Comparison of ENCODE assay signal across 12 cellular contexts in genomic region chr12:6330999-6331714, GRCh38. TPM values are rescaled to one million over a fixed set of nuclear protein-coding genes. Genes with fewer than 3 reads are reported as not detected.
DNase-seq lines count a peak whose midpoint lies in the region; ATAC-seq and TF ChIP-seq lines count a peak whose summit lies in the region.
"Had no signal": no experiment of that assay in that cellular context is flagged by ENCODE, and none has a peak within 500 bp of the region (broad histone marks: within the 10 kb centered on the region; RNA-seq: fewer than 3 reads in every experiment).

No MANE protein-coding gene starts in this region.

- ATAC-seq in RWPE2 (ENCODE audit: low read depth) = no peak
- ATAC-seq in HG03039 (IDR thresholded peaks at IDR 0.05; ENCODE audit: unreplicated experiment) = no peak

- peaks cover 56% of the 10 kb centered on the region for H3K4me1 Mint-ChIP-seq in Calu3 (ENCODE audit: low read depth, unreplicated experiment)

- H3K27me3 ChIP-seq in RWPE2 (ENCODE audit: insufficient read depth, poor library complexity, severe bottlenecking) (no peaks in the 10 kb centered on the region), stomach (no peaks in the 10 kb centered on the region)

- TF ChIP-seq EP300 in stomach (IDR thresholded peaks at IDR 0.05) = no peak

- BruUV-seq in Calu3 (replicated peaks; lab: Mats Ljungman, UMichigan) = no TSS peak

- H3K36me3 Mint-ChIP-seq in Calu3 (ENCODE audit: insufficient read depth, unreplicated experiment) = peaks cover 79% of the 10 kb centered on the region

- H3K4me3 Mint-ChIP-seq in Calu3 (ENCODE audit: low read depth, unreplicated experiment) = no peak overlapping the region
- H3K4me3 Mint-ChIP-seq: T-helper 2 cell treated with Interferon-gamma antibody and Interleukin-4, amounts not matched to agents 5 μg/mL and 100 μg/mL, for 36 hours had no signal

- CTCF ChIA-PET in Calu3 (lab: Charles Lee) = interaction anchor here (0.5 to 1.0 kb wide), 2 partner anchors 40 to 340 kb away, joined by 4 to 5 read pairs; no protein-coding TSS in a partner anchor

- H3K36me3 ChIP-seq in RWPE2 (ENCODE audit: low read depth) (peaks cover 79% of the 10 kb centered on the region), stomach (peaks cover 58 to 85% (median 79%) of the 10 kb centered on the region in 4 donors)

- TF ChIP-seq POLR2A in stomach (IDR thresholded peaks at IDR 0.05) = no peak

- DNase-seq in Calu3 (no peak), RWPE2 (ENCODE audit: low spot score) (no peak), fibroblast of the aortic adventitia (ENCODE audit: low read depth) (peak; percentile 14), stomach (no peak), NCI-H2227 (lab: John Stamatoyannopoulos, UW; ENCODE audit: unreplicated experiment) (no peak)
- no peak for DNase-seq in stimulated activated CD4-positive, alpha-beta T cell treated with anti-CD3 and anti-CD28 coated beads, Interleukin-4, amount 100 ng/mL, for 24 hours
- DNase-seq: DND-41, Kasumi-1, NCI-H2107 had no signal

- peak overlapping the region; percentile 52 for H3K27ac Mint-ChIP-seq in Calu3 (ENCODE audit: unreplicated experiment)
- H3K27ac Mint-ChIP-seq: T-helper 2 cell treated with Interferon-gamma antibody and Interleukin-4, amounts not matched to agents 5 μg/mL and 100 μg/mL, for 36 hours had no signal

- 72 to 83% (median 75%) methylated on average over 4 of the region's 4 CpGs for WGBS in stomach, 5 donors

- H3K4me1 ChIP-seq in RWPE2 (ENCODE audit: insufficient read depth, poor library complexity, severe bottlenecking) (peaks cover 39% of the 10 kb centered on the region), stomach (peaks cover 49 to 98% (median 87%) of the 10 kb centered on the region in 4 donors)

- H3K4me3 ChIP-seq in RWPE2 (ENCODE audit: severe bottlenecking) = no peak overlapping the region
- H3K4me3 ChIP-seq in fibroblast of the aortic adventitia (ENCODE audit: low read depth, low read length) = no peak overlapping the region
- no peak overlapping the region for H3K4me3 ChIP-seq in stomach

- no peaks in the 10 kb centered on the region for H3K9me3 ChIP-seq in RWPE2 (ENCODE audit: severe bottlenecking)
- no peaks in the 10 kb centered on the region for H3K9me3 ChIP-seq in stomach

- intact Hi-C loops in Calu3 (cut with micrococcal nuclease; ENCODE audit: unreplicated experiment) = no loop called here
- intact Hi-C loops in stomach (cut with DNase I; ENCODE audit: low total_unique reads) = loop anchor here (10.0 kb wide), 1 partner anchor 54 kb away; the partner anchor contains the start of gene LTBR

- H3K27ac ChIP-seq in RWPE2 (ENCODE audit: poor library complexity, severe bottlenecking) = peak overlapping the region; percentile 97
- H3K27ac ChIP-seq in stomach = peak overlapping the region in 4 of 5 donors; percentile 41 to 99 (median 96)

- TF ChIP-seq CTCF in Calu3 (IDR thresholded peaks at IDR 0.05; ENCODE audit: unreplicated experiment) (no peak), RWPE2 (IDR thresholded peaks at IDR 0.05; ENCODE audit: poor library complexity, severe bottlenecking) (no peak), fibroblast of the aortic adventitia (IDR thresholded peaks at IDR 0.05; ENCODE audit: insufficient read depth, low read length) (no peak), stomach (IDR thresholded peaks at IDR 0.05) (no peak)

- H3K27me3 Mint-ChIP-seq in Calu3 (ENCODE audit: unreplicated experiment) = no peaks in the 10 kb centered on the region

- no peaks in the 10 kb centered on the region for H3K9me3 Mint-ChIP-seq in Calu3 (ENCODE audit: low read depth, unreplicated experiment)
- H3K9me3 Mint-ChIP-seq: T-helper 2 cell treated with Interferon-gamma antibody and Interleukin-4, amounts not matched to agents 5 μg/mL and 100 μg/mL, for 36 hours had no signal

RNA-seq across cellular contexts. Expression of gene TNFRSF1A, which starts 10.7 kb away (rescaled TPM):
- total RNA-seq in Calu3 (2022) (76.7 and 79.3 TPM in 2 replicates), fibroblast of the aortic adventitia (ENCODE audit: low replicate concordance) (146 and 207 TPM in 2 replicates), stomach (100 to 1,000 TPM in 4 of 5 donors, 10 to 100 TPM in 1; 91.6 to 432 (median 152) TPM)
- polyA plus RNA-seq in stomach = 10 to 100 TPM; 35.2 to 64.4 (median 38.5) TPM

RNA-seq across cellular contexts. Expression of gene PLEKHG6, which starts 20.7 kb away (rescaled TPM):
- total RNA-seq in Calu3 (2022) = 25.1 and 32.3 TPM in 2 replicates
- total RNA-seq in fibroblast of the aortic adventitia (ENCODE audit: low replicate concordance) = not detected in 2 replicates
- 100 to 1,000 TPM in 1 of 5 donors, 10 to 100 TPM in 3, 1 to 10 TPM in 1; 6.4 to 101 (median 16.2) TPM for total RNA-seq in stomach
- polyA plus RNA-seq in stomach = 10 to 100 TPM in 2 of 3 donors, 1 to 10 TPM in 1; 5.9 to 32.3 (median 27.0) TPM
- total RNA-seq: myocyte had no signal

RNA-seq across cellular contexts. Expression of gene SCNN1A, which starts 44.2 kb away (rescaled TPM):
- total RNA-seq in Calu3 (2022) = 36.5 and 53.5 TPM in 2 replicates
- total RNA-seq in fibroblast of the aortic adventitia (ENCODE audit: low replicate concordance) = under 0.01 TPM in 1 of 2 replicates, not detected in the other
- total RNA-seq in stomach = 100 to 1,000 TPM in 4 of 5 donors, 10 to 100 TPM in 1; 63.3 to 486 (median 277) TPM
- polyA plus RNA-seq in stomach = 10 to 100 TPM; 16.6 to 98.0 (median 47.5) TPM

RNA-seq across cellular contexts. Expression of gene LTBR, which starts 52.8 kb away (rescaled TPM):
- total RNA-seq in Calu3 (2022) (165 and 167 TPM in 2 replicates), fibroblast of the aortic adventitia (ENCODE audit: low replicate concordance) (71.8 and 93.7 TPM in 2 replicates), stomach (100 to 1,000 TPM in 3 of 5 donors, 10 to 100 TPM in 2; 27.5 to 471 (median 126) TPM)
- 10 to 100 TPM; 47.3 to 76.3 (median 48.3) TPM for polyA plus RNA-seq in stomach

Comparison
In these comparisons a context has a peak if more than half of its experiments do, and no peak if none do; other contexts are left out.
1. RNA of gene SCNN1A, which starts 44.2 kb away (total RNA-seq): 63.3 to 486 TPM in stomach and 36.5 to 53.5 TPM in Calu3; under 0.01 TPM in fibroblast of the aortic adventitia; every median in the first group is over 10 times any median in the second.